1 cellular context compared by ENCODE assay signal in the genomic region with DNA sequence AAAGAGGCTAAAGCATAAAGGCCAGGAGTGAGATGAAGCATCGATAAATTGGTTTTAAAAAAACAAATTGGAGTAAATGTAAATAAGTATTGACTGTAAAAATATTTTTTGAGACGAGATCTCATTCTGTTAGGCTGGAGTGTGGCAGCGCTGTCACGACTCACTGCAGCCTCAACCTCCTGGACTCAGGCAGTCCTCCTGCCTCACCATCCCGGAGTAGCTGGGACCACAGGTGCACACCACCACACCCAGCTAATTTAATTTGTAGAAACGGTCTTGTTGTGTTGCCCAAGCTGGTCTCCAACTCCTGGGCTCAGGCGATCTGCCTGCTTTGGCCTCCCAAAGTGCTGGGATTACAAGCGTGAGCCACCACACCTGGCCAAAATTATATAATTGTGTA.
TF ChIP-seq lines count a peak whose summit lies in the region.

No MANE protein-coding gene starts in this region.

TF ChIP-seq in WTC11, 78 proteins besides CTCF, POLR2A, EP300 and RAD21 (continued from another document):
- TF ChIP-seq, protein P1, sequence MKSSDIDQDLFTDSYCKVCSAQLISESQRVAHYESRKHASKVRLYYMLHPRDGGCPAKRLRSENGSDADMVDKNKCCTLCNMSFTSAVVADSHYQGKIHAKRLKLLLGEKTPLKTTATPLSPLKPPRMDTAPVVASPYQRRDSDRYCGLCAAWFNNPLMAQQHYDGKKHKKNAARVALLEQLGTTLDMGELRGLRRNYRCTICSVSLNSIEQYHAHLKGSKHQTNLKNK (CRISPR knock-in tag; IDR thresholded peaks at IDR 0.05): no peak
- TF ChIP-seq ZNF671 (CRISPR knock-in tag; IDR thresholded peaks at IDR 0.05) (0 out of 2 replicates have a peak, but pooled peaks have one; percentile 11), TEAD4 (CRISPR knock-in tag; IDR thresholded peaks at IDR 0.05) (no peak), RORB (CRISPR knock-in tag; IDR thresholded peaks at IDR 0.05) (no peak), EMX1 (CRISPR knock-in tag; IDR thresholded peaks at IDR 0.05) (peak; percentile 47; the same call in 1 of the 2 replicates), FOXK1 (CRISPR knock-in tag; IDR thresholded peaks at IDR 0.05) (no peak), ZNF416 (CRISPR knock-in tag; IDR thresholded peaks at IDR 0.05) (0 out of 2 replicates have a peak, but pooled peaks have one; percentile 42), ZBTB21 (CRISPR knock-in tag; IDR thresholded peaks at IDR 0.05; ENCODE audit: borderline replicate concordance) (no peak), NFATC4 (CRISPR knock-in tag; IDR thresholded peaks at IDR 0.05) (no peak), ELF4 (CRISPR knock-in tag; IDR thresholded peaks at IDR 0.05; ENCODE audit: low read depth) (no peak), SMAD3 (CRISPR knock-in tag; IDR thresholded peaks at IDR 0.05; ENCODE audit: borderline replicate concordance) (no peak), CBFB (CRISPR knock-in tag; IDR thresholded peaks at IDR 0.05; ENCODE audit: low read depth) (no peak)
- TF ChIP-seq, protein P2, sequence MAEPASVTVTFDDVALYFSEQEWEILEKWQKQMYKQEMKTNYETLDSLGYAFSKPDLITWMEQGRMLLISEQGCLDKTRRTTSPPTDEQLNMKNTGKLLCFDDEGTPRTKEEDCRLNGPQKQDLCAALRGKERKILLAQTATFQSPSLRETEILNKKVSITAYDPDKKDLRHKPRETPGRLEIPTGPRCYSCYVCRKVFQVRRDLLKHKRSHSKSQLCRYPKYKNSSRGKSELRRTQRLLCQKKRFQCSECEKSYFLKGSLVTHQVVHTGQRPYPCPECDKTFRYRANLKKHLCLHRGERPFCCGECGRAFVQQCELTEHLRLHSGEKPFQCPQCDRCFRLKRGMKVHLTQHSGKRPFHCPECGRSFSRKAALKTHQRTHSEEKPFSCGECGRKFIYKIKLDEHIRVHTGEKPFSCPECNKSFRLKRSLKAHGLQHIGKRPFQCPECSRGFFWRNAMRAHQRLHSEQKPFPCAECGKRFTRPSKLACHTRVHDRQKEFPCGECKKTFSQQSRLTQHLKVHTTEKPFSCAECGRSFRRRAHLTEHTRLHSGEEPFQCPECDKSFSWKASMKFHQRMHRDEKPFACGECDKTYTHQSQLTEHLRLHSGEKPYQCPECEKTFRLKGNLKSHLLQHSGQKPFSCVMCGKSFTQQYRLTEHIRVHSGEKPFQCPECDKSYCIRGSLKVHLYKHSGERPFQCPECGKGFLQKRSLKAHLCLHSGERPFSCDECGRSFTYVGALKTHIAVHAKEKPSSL (CRISPR knock-in tag; conservative IDR thresholded peaks at IDR 0.05): 0 out of 2 replicates have a peak, but pooled peaks have one; percentile 37
- TF ChIP-seq, protein P3, sequence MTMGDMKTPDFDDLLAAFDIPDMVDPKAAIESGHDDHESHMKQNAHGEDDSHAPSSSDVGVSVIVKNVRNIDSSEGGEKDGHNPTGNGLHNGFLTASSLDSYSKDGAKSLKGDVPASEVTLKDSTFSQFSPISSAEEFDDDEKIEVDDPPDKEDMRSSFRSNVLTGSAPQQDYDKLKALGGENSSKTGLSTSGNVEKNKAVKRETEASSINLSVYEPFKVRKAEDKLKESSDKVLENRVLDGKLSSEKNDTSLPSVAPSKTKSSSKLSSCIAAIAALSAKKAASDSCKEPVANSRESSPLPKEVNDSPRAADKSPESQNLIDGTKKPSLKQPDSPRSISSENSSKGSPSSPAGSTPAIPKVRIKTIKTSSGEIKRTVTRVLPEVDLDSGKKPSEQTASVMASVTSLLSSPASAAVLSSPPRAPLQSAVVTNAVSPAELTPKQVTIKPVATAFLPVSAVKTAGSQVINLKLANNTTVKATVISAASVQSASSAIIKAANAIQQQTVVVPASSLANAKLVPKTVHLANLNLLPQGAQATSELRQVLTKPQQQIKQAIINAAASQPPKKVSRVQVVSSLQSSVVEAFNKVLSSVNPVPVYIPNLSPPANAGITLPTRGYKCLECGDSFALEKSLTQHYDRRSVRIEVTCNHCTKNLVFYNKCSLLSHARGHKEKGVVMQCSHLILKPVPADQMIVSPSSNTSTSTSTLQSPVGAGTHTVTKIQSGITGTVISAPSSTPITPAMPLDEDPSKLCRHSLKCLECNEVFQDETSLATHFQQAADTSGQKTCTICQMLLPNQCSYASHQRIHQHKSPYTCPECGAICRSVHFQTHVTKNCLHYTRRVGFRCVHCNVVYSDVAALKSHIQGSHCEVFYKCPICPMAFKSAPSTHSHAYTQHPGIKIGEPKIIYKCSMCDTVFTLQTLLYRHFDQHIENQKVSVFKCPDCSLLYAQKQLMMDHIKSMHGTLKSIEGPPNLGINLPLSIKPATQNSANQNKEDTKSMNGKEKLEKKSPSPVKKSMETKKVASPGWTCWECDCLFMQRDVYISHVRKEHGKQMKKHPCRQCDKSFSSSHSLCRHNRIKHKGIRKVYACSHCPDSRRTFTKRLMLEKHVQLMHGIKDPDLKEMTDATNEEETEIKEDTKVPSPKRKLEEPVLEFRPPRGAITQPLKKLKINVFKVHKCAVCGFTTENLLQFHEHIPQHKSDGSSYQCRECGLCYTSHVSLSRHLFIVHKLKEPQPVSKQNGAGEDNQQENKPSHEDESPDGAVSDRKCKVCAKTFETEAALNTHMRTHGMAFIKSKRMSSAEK (CRISPR knock-in tag; IDR thresholded peaks at IDR 0.05; ENCODE audit: borderline replicate concordance): 0 out of 2 replicates have a peak, but pooled peaks have one; percentile 33
- TF ChIP-seq, protein P4, sequence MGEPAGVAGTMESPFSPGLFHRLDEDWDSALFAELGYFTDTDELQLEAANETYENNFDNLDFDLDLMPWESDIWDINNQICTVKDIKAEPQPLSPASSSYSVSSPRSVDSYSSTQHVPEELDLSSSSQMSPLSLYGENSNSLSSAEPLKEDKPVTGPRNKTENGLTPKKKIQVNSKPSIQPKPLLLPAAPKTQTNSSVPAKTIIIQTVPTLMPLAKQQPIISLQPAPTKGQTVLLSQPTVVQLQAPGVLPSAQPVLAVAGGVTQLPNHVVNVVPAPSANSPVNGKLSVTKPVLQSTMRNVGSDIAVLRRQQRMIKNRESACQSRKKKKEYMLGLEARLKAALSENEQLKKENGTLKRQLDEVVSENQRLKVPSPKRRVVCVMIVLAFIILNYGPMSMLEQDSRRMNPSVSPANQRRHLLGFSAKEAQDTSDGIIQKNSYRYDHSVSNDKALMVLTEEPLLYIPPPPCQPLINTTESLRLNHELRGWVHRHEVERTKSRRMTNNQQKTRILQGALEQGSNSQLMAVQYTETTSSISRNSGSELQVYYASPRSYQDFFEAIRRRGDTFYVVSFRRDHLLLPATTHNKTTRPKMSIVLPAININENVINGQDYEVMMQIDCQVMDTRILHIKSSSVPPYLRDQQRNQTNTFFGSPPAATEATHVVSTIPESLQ (CRISPR knock-in tag; IDR thresholded peaks at IDR 0.05): no peak
- TF ChIP-seq, protein P5, sequence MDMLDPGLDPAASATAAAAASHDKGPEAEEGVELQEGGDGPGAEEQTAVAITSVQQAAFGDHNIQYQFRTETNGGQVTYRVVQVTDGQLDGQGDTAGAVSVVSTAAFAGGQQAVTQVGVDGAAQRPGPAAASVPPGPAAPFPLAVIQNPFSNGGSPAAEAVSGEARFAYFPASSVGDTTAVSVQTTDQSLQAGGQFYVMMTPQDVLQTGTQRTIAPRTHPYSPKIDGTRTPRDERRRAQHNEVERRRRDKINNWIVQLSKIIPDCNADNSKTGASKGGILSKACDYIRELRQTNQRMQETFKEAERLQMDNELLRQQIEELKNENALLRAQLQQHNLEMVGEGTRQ (CRISPR knock-in tag; IDR thresholded peaks at IDR 0.05): no peak
